In the genomic region with DNA sequence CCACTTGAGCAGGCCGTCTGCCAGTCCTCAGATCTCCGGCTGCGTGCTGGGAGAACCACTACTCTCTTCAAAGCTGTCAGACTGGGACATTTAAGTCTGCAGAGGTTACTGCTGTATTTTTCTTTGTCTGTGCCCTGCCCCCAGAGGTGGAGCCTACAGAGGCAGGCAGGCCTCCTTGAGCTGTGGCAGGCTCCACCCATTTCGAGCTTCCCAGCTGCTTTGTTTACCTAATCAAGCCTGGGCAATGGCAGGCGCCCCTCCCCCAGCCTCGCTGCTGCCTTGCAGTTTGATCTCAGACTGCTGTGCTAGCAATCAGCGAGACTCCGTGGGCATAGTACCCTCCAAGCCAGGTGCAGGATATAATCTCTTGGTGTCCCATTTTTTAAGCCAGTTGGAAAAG, we compare ENCODE assay signal across 1 cellular context. TPM values are rescaled to one million over a fixed set of nuclear protein-coding genes. Genes with fewer than 3 reads are reported as not detected.
"Had no signal": no experiment of that assay in that cellular context is flagged by ENCODE, and none has a peak within 500 bp of the region (broad histone marks: within the 10 kb centered on the region; RNA-seq: fewer than 3 reads in every experiment).

No MANE protein-coding gene starts in this region.

RNA-seq across cellular contexts. Expression of a gene that starts 15.0 kb away (rescaled TPM):
- total RNA-seq: M059J had no signal
